12 cellular contexts compared by ENCODE assay signal in the genomic region with DNA sequence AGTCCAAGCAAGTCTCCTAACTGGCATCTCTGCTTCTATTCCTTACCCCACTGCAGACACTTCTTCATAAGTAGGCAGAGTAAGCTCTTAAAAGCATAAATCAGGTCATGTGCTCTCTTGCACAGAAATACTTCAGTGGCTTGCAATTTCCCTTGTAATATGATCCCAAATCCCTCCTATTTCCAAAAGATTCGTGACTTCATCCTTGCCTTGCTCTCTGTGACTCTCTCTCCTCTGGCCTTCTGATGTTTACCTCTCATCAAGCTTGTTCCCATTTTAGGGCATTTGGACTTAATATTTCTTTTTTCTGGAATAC. TPM values are rescaled to one million over a fixed set of nuclear protein-coding genes. Genes with fewer than 3 reads are reported as not detected.
DNase-seq lines count a peak whose midpoint lies in the region; ATAC-seq and TF ChIP-seq lines count a peak whose summit lies in the region.
"Had no signal": no experiment of that assay in that cellular context is flagged by ENCODE, and none has a peak within 500 bp of the region (broad histone marks: within the 10 kb centered on the region; RNA-seq: fewer than 3 reads in every experiment).

No MANE protein-coding gene starts in this region.

- H4K91ac ChIP-seq in IMR-90 (ENCODE audit: insufficient read depth, low read depth, low read length), result 0 out of 2 replicates have a peak overlapping the region, but pooled peaks have one; percentile 20

- peaks cover 10% of the 10 kb centered on the region for H3K4me1 ChIP-seq in IMR-90 (ENCODE audit: control insufficient read depth, insufficient read depth, low read length)
- H3K4me1 ChIP-seq in neutrophil (ENCODE audit: control insufficient read depth in 1 of 2, insufficient read depth in 1 of 2, low read depth in 1 of 2, low read length in 1 of 2), result peaks cover 0 to 4% of the 10 kb centered on the region in 2 experiments

- H3K9me3 Mint-ChIP-seq in activated T-helper 2 cell treated with anti-CD3 and anti-CD28 coated beads, Interferon-gamma antibody, Interleukin-2, Interleukin-4, amounts not matched to agents 10 μg/mL and 5 μg/mL and 100 μg/mL, durations not matched to agents 14 hours and 24 hours and 36 hours, result no peaks in the 10 kb centered on the region
- H3K9me3 Mint-ChIP-seq in effector memory CD8-positive, alpha-beta T cell, result no peaks in the 10 kb centered on the region
- H3K9me3 Mint-ChIP-seq: central memory CD8-positive, alpha-beta T cell; natural killer cell treated with Interleukin-12 subunit alpha and Interleukin-12 subunit beta and Interleukin-15 and Interleukin-18, amount 100 ng/mL, for 72 hours had no signal

- H2AK5ac ChIP-seq in IMR-90 (ENCODE audit: low read depth, low read length), result no peak overlapping the region

- no peaks in the 10 kb centered on the region for H3K27me3 ChIP-seq in IMR-90 (ENCODE audit: control insufficient read depth, insufficient read depth, low read length)
- H3K27me3 ChIP-seq in neutrophil, result no peaks in the 10 kb centered on the region

- H3K9me1 ChIP-seq in IMR-90 (ENCODE audit: insufficient read depth, low read length), result 0 out of 2 replicates have a peak, but pooled peaks cover 6% of the 10 kb centered on the region

- H3K9me3 ChIP-seq in IMR-90 (ENCODE audit: control insufficient read depth, insufficient read depth, low read length), result no peaks in the 10 kb centered on the region
- H3K9me3 ChIP-seq in neutrophil, result no peaks in the 10 kb centered on the region

- H3K23ac ChIP-seq in IMR-90 (ENCODE audit: low read depth, low read length), result peak overlapping the region; percentile 74

- CTCF ChIA-PET in IMR-90 (lab: Yijun Ruan, JAX), result interaction anchor here (1.0 kb wide), 1 partner anchor 17 kb away, joined by 3 read pairs; no protein-coding TSS in a partner anchor

- H3K18ac ChIP-seq in IMR-90 (ENCODE audit: low read depth, low read length), result peak overlapping the region; percentile 99; the same call in 1 of the 2 replicates

- TF ChIP-seq POLR2A in IMR-90 (IDR thresholded peaks at IDR 0.05; ENCODE audit: low read depth, low read length), result no peak

- H4K20me1 ChIP-seq in IMR-90 (ENCODE audit: insufficient read depth, low read length), result no peaks in the 10 kb centered on the region

- WGBS in IMR-90 (ENCODE audit: extremely low coverage in 2 of 2, insufficient read length in 1 of 2), 2 experiments, result 0% methylated on average over 1 of the region's 1 CpG; no CpG with 5 or more reads in 1 of the 2 experiments

- peaks cover 6% of the 10 kb centered on the region for H3K36me3 ChIP-seq in IMR-90 (ENCODE audit: control insufficient read depth, insufficient read depth, low read length)
- H3K36me3 ChIP-seq in neutrophil, result peaks cover 69% of the 10 kb centered on the region

- peaks cover 32% of the 10 kb centered on the region for H3K36me3 Mint-ChIP-seq in activated T-helper 2 cell treated with anti-CD3 and anti-CD28 coated beads, Interferon-gamma antibody, Interleukin-2, Interleukin-4, amounts not matched to agents 10 μg/mL and 5 μg/mL and 100 μg/mL, durations not matched to agents 14 hours and 24 hours and 36 hours (ENCODE audit: low read depth)
- H3K36me3 Mint-ChIP-seq in effector memory CD8-positive, alpha-beta T cell (ENCODE audit: insufficient read depth), result peaks cover 39% of the 10 kb centered on the region
- H3K36me3 Mint-ChIP-seq: natural killer cell treated with Interleukin-12 subunit alpha and Interleukin-12 subunit beta and Interleukin-15 and Interleukin-18, amount 100 ng/mL, for 72 hours had no signal

- H2BK15ac ChIP-seq in IMR-90 (ENCODE audit: low read depth, low read length), result peak overlapping the region; percentile 88; the same call in 1 of the 3 replicates

- H3K4ac ChIP-seq in IMR-90 (ENCODE audit: low read depth, low read length), result peak overlapping the region; percentile 83; the same call in 1 of the 2 replicates

- H2BK5ac ChIP-seq in IMR-90 (ENCODE audit: low read depth, low read length, poor library complexity, severe bottlenecking), result peak overlapping the region; percentile 98

- H3K14ac ChIP-seq in IMR-90 (replicated peaks; ENCODE audit: low read depth, low read length), result peak overlapping the region; percentile 84

- DNase-seq in AG20443 (ENCODE audit: low spot score) (peak; percentile 75), IMR-90 (peak; percentile 94), cardiac fibroblast (ENCODE audit: low read depth in 2 of 2) (peak; percentile 84 to 88), activated T-cell treated with anti-CD3 and anti-CD28 coated beads for 4 hours (no peak)
- no peak for DNase-seq in activated T-helper 2 cell treated with anti-CD3 and anti-CD28 coated beads, Interferon-gamma antibody, Interleukin-2, Interleukin-4, amounts not matched to agents 10 μg/mL and 5 μg/mL and 100 μg/mL, durations not matched to agents 14 hours and 24 hours and 36 hours (ENCODE audit: low spot score)
- no peak for DNase-seq in effector memory CD8-positive, alpha-beta T cell
- DNase-seq: activated CD8-positive, alpha-beta memory T cell treated with anti-CD3 and anti-CD28 coated beads, Interleukin-2, amount 50 U/mL, for 48 hours; NCI-H1048 had no signal

- peak overlapping the region; percentile 73; the same call in 1 of the 2 replicates for H3K56ac ChIP-seq in IMR-90 (ENCODE audit: extremely low read depth, insufficient read depth, low read length)

- no peaks in the 10 kb centered on the region; a peak in 1 of 4 replicates for H3K79me1 ChIP-seq in IMR-90 (ENCODE audit: low read depth in 1 of 2, low read length in 2 of 2)

- H3K4me3 Mint-ChIP-seq in activated T-helper 2 cell treated with anti-CD3 and anti-CD28 coated beads, Interferon-gamma antibody, Interleukin-2, Interleukin-4, amounts not matched to agents 10 μg/mL and 5 μg/mL and 100 μg/mL, durations not matched to agents 14 hours and 24 hours and 36 hours (ENCODE audit: low read depth), result no peak overlapping the region
- H3K4me3 Mint-ChIP-seq in effector memory CD8-positive, alpha-beta T cell, result no peak overlapping the region
- H3K4me3 Mint-ChIP-seq: central memory CD8-positive, alpha-beta T cell; natural killer cell treated with Interleukin-12 subunit alpha and Interleukin-12 subunit beta and Interleukin-15 and Interleukin-18, amount 100 ng/mL, for 72 hours had no signal

- no peak overlapping the region for H3K27ac Mint-ChIP-seq in activated T-helper 2 cell treated with anti-CD3 and anti-CD28 coated beads, Interferon-gamma antibody, Interleukin-2, Interleukin-4, amounts not matched to agents 10 μg/mL and 5 μg/mL and 100 μg/mL, durations not matched to agents 14 hours and 24 hours and 36 hours
- no peak overlapping the region for H3K27ac Mint-ChIP-seq in effector memory CD8-positive, alpha-beta T cell
- H3K27ac Mint-ChIP-seq: natural killer cell treated with Interleukin-12 subunit alpha and Interleukin-12 subunit beta and Interleukin-15 and Interleukin-18, amount 100 ng/mL, for 72 hours had no signal

- H2AK9ac ChIP-seq in IMR-90 (replicated peaks; ENCODE audit: low read depth, low read length, poor library complexity), result no peak overlapping the region

- peak overlapping the region; percentile 57 to 85 for H4K8ac ChIP-seq in IMR-90 (ENCODE audit: low read depth in 2 of 2, low read length in 2 of 2)

- POLR2A ChIA-PET in IMR-90 (lab: Charles Lee; ENCODE audit: unreplicated experiment), result interaction anchor here (0.6 to 0.8 kb wide), 3 partner anchors 36 to 102 kb away, joined by 3 to 4 read pairs (median 3); no protein-coding TSS in a partner anchor

- H4K5ac ChIP-seq in IMR-90 (ENCODE audit: low read depth, low read length), result peak overlapping the region; percentile 96; the same call in 1 of the 2 replicates

- in situ Hi-C loops in IMR-90 (cut with MboI; ENCODE audit: low sequenced_read_pairs), result no loop called here

- H2BK120ac ChIP-seq in IMR-90 (ENCODE audit: low read depth, low read length), result peak overlapping the region; percentile 86; the same call in 1 of the 2 replicates

- peak; percentile 93 for ATAC-seq in IMR-90 (ENCODE audit: low read depth)
- ATAC-seq in GM21528 (IDR thresholded peaks at IDR 0.05; ENCODE audit: low FRiP score, unreplicated experiment), result no peak
- ATAC-seq in effector memory CD8-positive, alpha-beta T cell (replicated peaks), result no peak
- ATAC-seq: natural killer cell treated with Interleukin-12 subunit alpha and Interleukin-12 subunit beta and Interleukin-15 and Interleukin-18, amount 100 ng/mL, for 72 hours had no signal

- peak overlapping the region; percentile 77; the same call in 1 of the 2 replicates for H3K27ac ChIP-seq in IMR-90 (ENCODE audit: insufficient read depth, low read length)
- H3K27ac ChIP-seq in neutrophil, result peak overlapping the region; percentile 46

- no TSS peak for BruUV-seq in IMR-90 (replicated peaks; lab: Mats Ljungman, UMichigan)

- TF ChIP-seq CTCF in IMR-90 (conservative IDR thresholded peaks at IDR 0.05; ENCODE audit: low read depth, low read length), result no peak
- no peak for TF ChIP-seq CTCF in cardiac fibroblast (IDR thresholded peaks at IDR 0.05; ENCODE audit: low read depth, low read length)
- no peak for TF ChIP-seq CTCF in neutrophil (IDR thresholded peaks at IDR 0.05)

- peaks cover 2% of the 10 kb centered on the region for H3K4me1 Mint-ChIP-seq in activated T-helper 2 cell treated with anti-CD3 and anti-CD28 coated beads, Interferon-gamma antibody, Interleukin-2, Interleukin-4, amounts not matched to agents 10 μg/mL and 5 μg/mL and 100 μg/mL, durations not matched to agents 14 hours and 24 hours and 36 hours (ENCODE audit: low read depth)
- no peaks in the 10 kb centered on the region for H3K4me1 Mint-ChIP-seq in effector memory CD8-positive, alpha-beta T cell (ENCODE audit: low read depth in 2 of 2)
- H3K4me1 Mint-ChIP-seq: central memory CD8-positive, alpha-beta T cell had no signal

- H2BK20ac ChIP-seq in IMR-90 (ENCODE audit: low read depth, low read length), result peak overlapping the region; percentile 68

- TF ChIP-seq RAD21 in IMR-90 (IDR thresholded peaks at IDR 0.05; ENCODE audit: low read length), result no peak; the same call in 1 of the 2 replicates

- H3K27me3 Mint-ChIP-seq in activated T-helper 2 cell treated with anti-CD3 and anti-CD28 coated beads, Interferon-gamma antibody, Interleukin-2, Interleukin-4, amounts not matched to agents 10 μg/mL and 5 μg/mL and 100 μg/mL, durations not matched to agents 14 hours and 24 hours and 36 hours (ENCODE audit: low read depth), result no peaks in the 10 kb centered on the region
- no peaks in the 10 kb centered on the region for H3K27me3 Mint-ChIP-seq in effector memory CD8-positive, alpha-beta T cell
- H3K27me3 Mint-ChIP-seq: central memory CD8-positive, alpha-beta T cell; natural killer cell treated with Interleukin-12 subunit alpha and Interleukin-12 subunit beta and Interleukin-15 and Interleukin-18, amount 100 ng/mL, for 72 hours had no signal

- H3K9ac ChIP-seq in IMR-90 (ENCODE audit: low read depth, low read length), result no peak overlapping the region

- intact Hi-C loops in IMR-90 (cut with micrococcal nuclease), result loop anchor here (2.0 kb wide), 1 partner anchor 37 kb away; a partner anchor contains a TSS
- intact Hi-C loops in activated T-helper 2 cell treated with anti-CD3 and anti-CD28 coated beads, Interferon-gamma antibody, Interleukin-2, Interleukin-4, amounts not matched to agents 10 μg/mL and 5 μg/mL and 100 μg/mL, durations not matched to agents 14 hours and 24 hours and 36 hours (cut with micrococcal nuclease), result loop anchor here (2.0 kb wide), 1 partner anchor 17 kb away; no protein-coding TSS in a partner anchor

- H3K4me3 ChIP-seq in IMR-90 (ENCODE audit: insufficient read depth, low read depth, low read length) (no peak overlapping the region), cardiac fibroblast (replicated peaks in 1 of 2; ENCODE audit: low read depth in 2 of 2, low read length in 2 of 2) (no peak overlapping the region), neutrophil (ENCODE audit: low read depth in 1 of 2, low read length in 1 of 2) (no peak overlapping the region)

- H3K4me2 ChIP-seq in IMR-90 (ENCODE audit: low read depth, low read length), result peak overlapping the region; percentile 80; the same call in 1 of the 2 replicates

- peak overlapping the region; percentile 59 for H2AFZ ChIP-seq in IMR-90 (replicated peaks; ENCODE audit: low read length, poor library complexity)

- dilution Hi-C loops in IMR-90 (cut with HindIII; ENCODE audit: low sequenced_read_pairs, unreplicated experiment), result no loop called here

RNA-seq across cellular contexts. Expression of a gene that starts 37.4 kb away (rescaled TPM):
- total RNA-seq in IMR-90 (2012; rRNA removed), result 3.9 and 4.1 TPM in 2 replicates
- polyA plus RNA-seq in IMR-90 (2012; rRNA removed), result 1.5 and 1.7 TPM in 2 replicates
- polyA plus RNA-seq in IMR-90 (2012; cell fraction: cytosol; rRNA removed), result 0.27 and 0.52 TPM in 2 replicates
- polyA plus RNA-seq in IMR-90 (2012; cell fraction: nucleus; rRNA removed; ENCODE audit: low replicate concordance), result 1.6 and 8.6 TPM in 2 replicates
- total RNA-seq in activated T-helper 2 cell treated with anti-CD3 and anti-CD28 coated beads, Interferon-gamma antibody, Interleukin-2, Interleukin-4, amounts not matched to agents 10 μg/mL and 5 μg/mL and 100 μg/mL, durations not matched to agents 14 hours and 24 hours and 36 hours, result 10.0 and 11.4 TPM in 2 replicates

RNA-seq across cellular contexts. Expression of a gene that starts 37.7 kb away (rescaled TPM):
- total RNA-seq in IMR-90 (2012; rRNA removed), result 52.7 and 83.0 TPM in 2 replicates
- 54.9 and 55.4 TPM in 2 replicates for polyA plus RNA-seq in IMR-90 (2012; rRNA removed)
- 12.9 and 14.7 TPM in 2 replicates for polyA plus RNA-seq in IMR-90 (2012; cell fraction: cytosol; rRNA removed)
- polyA plus RNA-seq in IMR-90 (2012; cell fraction: nucleus; rRNA removed; ENCODE audit: low replicate concordance), result 2.4 and 14.4 TPM in 2 replicates
- 99.4 and 106 TPM in 2 replicates for total RNA-seq in activated T-helper 2 cell treated with anti-CD3 and anti-CD28 coated beads, Interferon-gamma antibody, Interleukin-2, Interleukin-4, amounts not matched to agents 10 μg/mL and 5 μg/mL and 100 μg/mL, durations not matched to agents 14 hours and 24 hours and 36 hours

Comparison
In these comparisons a context has a peak if more than half of its experiments do, and no peak if none do; other contexts are left out.
1. DNase-seq: peak in AG20443 (single experiment), IMR-90 (single experiment) and cardiac fibroblast (2 of 2); none in activated T-cell treated with anti-CD3 and anti-CD28 coated beads for 4 hours (single experiment), activated T-helper 2 cell treated with anti-CD3 and anti-CD28 coated beads, Interferon-gamma antibody, Interleukin-2, Interleukin-4, amounts not matched to agents 10 μg/mL and 5 μg/mL and 100 μg/mL, durations not matched to agents 14 hours and 24 hours and 36 hours (single experiment) and effector memory CD8-positive, alpha-beta T cell (0 of 3).